8 cellular contexts compared by ENCODE assay signal in genomic region chr3:158789592-158789991, GRCh38.
A peak's percentile ranks its signal among the peaks of the same experiment; 100 is the strongest.
DNase-seq lines count a peak whose midpoint lies in the region; TF ChIP-seq lines count a peak whose summit lies in the region.

No MANE protein-coding gene starts in this region.

- DNase-seq in NCI-H2029 treated with DMSO at 0.1 percent for 48 hours (lab: John Stamatoyannopoulos, UW): peak; percentile 2
- no peak for DNase-seq in NCI-H2029 (lab: John Stamatoyannopoulos, UW)
- peak; percentile 12 for DNase-seq in NCI-H2081 treated with DMSO at 0.1 percent for 48 hours (lab: John Stamatoyannopoulos, UW)
- peak; percentile 90 for DNase-seq in choroid plexus epithelial cell (ENCODE audit: low read depth)
- DNase-seq in retinal pigment epithelial cell (ENCODE audit: low read depth): no peak
- DNase-seq in activated CD4-positive, CD25-positive, alpha-beta regulatory T cell treated with anti-CD3 and anti-CD28 coated beads, Interleukin-2, amount 50 U/mL, for 72 hours: no peak
- no peak for DNase-seq in middle frontal gyrus (ENCODE audit: extremely low spot score, low spot score)
- DNase-seq in DMS79 (lab: John Stamatoyannopoulos, UW): no peak

- TF ChIP-seq CTCF in choroid plexus epithelial cell (conservative IDR thresholded peaks at IDR 0.05; ENCODE audit: low read depth, low read length): peak; percentile 68
- peak; percentile 49 for TF ChIP-seq CTCF in retinal pigment epithelial cell (conservative IDR thresholded peaks at IDR 0.05; ENCODE audit: low read depth, low read length)

- H3K4me3 ChIP-seq in choroid plexus epithelial cell (ENCODE audit: low read depth, low read length) (no peak overlapping the region), retinal pigment epithelial cell (ENCODE audit: low read length) (no peak overlapping the region)

Comparison
In these comparisons a context has a peak if more than half of its experiments do, and no peak if none do; other contexts are left out.
1. DNase-seq: peak in NCI-H2029 treated with DMSO at 0.1 percent for 48 hours (single experiment), NCI-H2081 treated with DMSO at 0.1 percent for 48 hours (single experiment) and choroid plexus epithelial cell (single experiment); none in NCI-H2029 (single experiment), retinal pigment epithelial cell (single experiment), activated CD4-positive, CD25-positive, alpha-beta regulatory T cell treated with anti-CD3 and anti-CD28 coated beads, Interleukin-2, amount 50 U/mL, for 72 hours (single experiment), middle frontal gyrus (single experiment) and DMS79 (single experiment).